In the genomic region with DNA sequence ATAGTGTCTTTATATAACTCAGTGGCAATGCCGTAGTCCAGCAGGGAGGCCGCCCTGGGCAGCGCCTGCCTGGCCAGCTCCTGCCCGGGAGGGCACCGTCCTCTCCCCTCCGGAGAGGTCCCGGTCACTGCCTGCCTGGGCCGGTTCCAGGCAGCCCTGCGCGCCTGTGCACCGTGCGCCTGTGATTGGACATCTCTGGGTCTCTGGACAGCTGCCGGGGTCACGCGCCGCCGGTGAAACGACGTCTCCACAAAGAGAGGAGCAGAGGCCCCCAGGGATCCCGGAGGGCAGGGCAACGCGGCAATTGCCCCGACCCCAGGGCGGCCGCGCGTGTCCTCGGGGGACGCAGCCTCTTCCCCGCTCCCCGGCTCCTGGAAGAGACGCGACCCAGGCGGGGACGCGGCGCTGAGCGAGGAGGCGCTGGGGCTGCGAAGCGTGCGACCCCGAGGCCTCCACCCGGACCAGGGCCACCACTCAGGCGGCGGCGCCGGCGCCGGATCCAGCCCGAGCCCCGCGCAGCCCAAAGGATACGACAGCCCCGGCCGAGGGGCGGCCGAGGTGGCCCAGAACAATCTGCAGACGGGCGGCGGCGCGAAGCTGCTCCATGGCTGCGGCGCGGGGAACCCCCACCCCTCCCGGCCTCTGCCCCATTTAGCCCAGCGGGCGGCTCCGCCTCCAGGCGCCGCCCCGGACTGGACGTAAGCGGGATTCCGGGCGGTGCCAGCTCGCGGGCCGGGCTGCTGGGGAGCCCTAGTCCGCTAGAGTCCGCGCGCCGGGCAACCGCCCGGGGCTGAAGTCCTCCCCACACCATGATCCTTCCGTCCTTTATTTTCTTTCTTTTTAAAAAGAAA, we compare ENCODE assay signal across 8 cellular contexts. TPM values are rescaled to one million over a fixed set of nuclear protein-coding genes. Genes with fewer than 3 reads are reported as not detected.
DNase-seq lines count a peak whose midpoint lies in the region; ATAC-seq and TF ChIP-seq lines count a peak whose summit lies in the region.

A gene (minus strand): TSS at position 628 of the 851 bp plus-strand sequence. CDS start 22 bp downstream, at position 606.

- peak within 1 kb of the TSS; percentile 82 for H3K14ac ChIP-seq in neuronal stem cell (ENCODE audit: low read length)

- H3K79me2 ChIP-seq in DND-41 (ENCODE audit: insufficient read depth, low read length), result peaks cover 6% of the 10 kb centered on the region

- H3K27ac ChIP-seq in DND-41 (ENCODE audit: low read length), result peak within 1 kb of the TSS; percentile 63
- H3K27ac ChIP-seq in SJSA1, result peak within 1 kb of the TSS; percentile 76
- peak within 1 kb of the TSS; percentile 83 for H3K27ac ChIP-seq in neuronal stem cell (replicated peaks; ENCODE audit: low read length)

- no CpG with 5 or more reads among the region's 88 CpGs for WGBS in neuronal stem cell (ENCODE audit: extremely low coverage in 2 of 2, insufficient read length in 2 of 2, insufficient replicate concordance in 1 of 2), 2 donors

- H3K27me3 ChIP-seq in DND-41 (ENCODE audit: insufficient read depth, low read length, poor library complexity) (no peaks in the 10 kb centered on the region), SJSA1 (replicated peaks) (no peaks in the 10 kb centered on the region), neuronal stem cell (ENCODE audit: control insufficient read depth in 3 of 3, insufficient read depth in 3 of 3, low read depth in 1 of 3, low read length in 3 of 3) (no peaks in the 10 kb centered on the region)

- H3K9me3 ChIP-seq in DND-41 (ENCODE audit: insufficient read depth, low read length, severe bottlenecking), result no peaks in the 10 kb centered on the region
- no peaks in the 10 kb centered on the region for H3K9me3 ChIP-seq in SJSA1 (replicated peaks)
- no peaks in the 10 kb centered on the region for H3K9me3 ChIP-seq in neuronal stem cell (replicated peaks in 1 of 2; ENCODE audit: control insufficient read depth in 2 of 2, insufficient read depth in 1 of 2, low read depth in 1 of 2, low read length in 2 of 2)

- H3K36me3 Mint-ChIP-seq in IgD-negative memory B cell, result peaks cover 5% of the 10 kb centered on the region

- no peaks in the 10 kb centered on the region for H3K79me1 ChIP-seq in neuronal stem cell (ENCODE audit: low read depth, low read length)

- H3K4me2 ChIP-seq in DND-41 (ENCODE audit: insufficient read depth, low read length) (peak within 1 kb of the TSS; percentile 92), neuronal stem cell (ENCODE audit: insufficient read depth, low read length, poor library complexity, severe bottlenecking) (peak within 1 kb of the TSS; percentile 93)

- peaks cover 14 to 18% (median 16%) of the 10 kb centered on the region in 3 donors for H3K4me1 Mint-ChIP-seq in IgD-negative memory B cell

- H2BK5ac ChIP-seq in neuronal stem cell (ENCODE audit: low read length), result peak within 1 kb of the TSS; percentile 90

- peak within 1 kb of the TSS; percentile 92 for H4K8ac ChIP-seq in neuronal stem cell (ENCODE audit: low read depth, low read length)

- H2BK120ac ChIP-seq in neuronal stem cell (ENCODE audit: low read depth, low read length), result peak within 1 kb of the TSS; percentile 89

- H2AFZ ChIP-seq in DND-41 (ENCODE audit: low read depth, low read length), result peak within 1 kb of the TSS; percentile 90
- H2AFZ ChIP-seq in neuronal stem cell (ENCODE audit: low read length), result peak within 1 kb of the TSS; percentile 91

- ATAC-seq in DND-41 (ENCODE audit: insufficient read depth, low read depth) (peak; percentile 73), GM21526 (IDR thresholded peaks at IDR 0.05; ENCODE audit: low FRiP score, unreplicated experiment) (peak; percentile 62)

- peak within 1 kb of the TSS; percentile 37 for H3K4ac ChIP-seq in neuronal stem cell (ENCODE audit: low read length)

- H2BK12ac ChIP-seq in neuronal stem cell (ENCODE audit: low read length), result peak within 1 kb of the TSS; percentile 41

- H3K27me3 Mint-ChIP-seq in IgD-negative memory B cell, result no peaks in the 10 kb centered on the region

- peak within 1 kb of the TSS; percentile 78 to 86 for H3K4me3 ChIP-seq in DND-41 (ENCODE audit: low read depth in 1 of 2, low read length in 2 of 2)
- H3K4me3 ChIP-seq in SJSA1, result peak within 1 kb of the TSS; percentile 75
- peak within 1 kb of the TSS; percentile 51 to 89 for H3K4me3 ChIP-seq in neuronal stem cell (ENCODE audit: low read length in 2 of 2)

- H2BK15ac ChIP-seq in neuronal stem cell (ENCODE audit: low read length), result peak within 1 kb of the TSS; percentile 69

- H3K27ac Mint-ChIP-seq in IgD-negative memory B cell, result peak within 1 kb of the TSS; percentile 70 to 94 (median 90)

- H3K9ac ChIP-seq in DND-41 (ENCODE audit: low read depth, low read length) (peak within 1 kb of the TSS; percentile 82), neuronal stem cell (ENCODE audit: low read depth, low read length, poor library complexity) (peak within 1 kb of the TSS; percentile 88)

- H3K4me3 Mint-ChIP-seq in IgD-negative memory B cell, result peak within 1 kb of the TSS; percentile 84 to 98 (median 90)

- no peaks in the 10 kb centered on the region for H3K36me3 ChIP-seq in DND-41 (ENCODE audit: insufficient read depth, low read length)
- 0 out of 2 replicates have a peak, but pooled peaks cover 4% of the 10 kb centered on the region for H3K36me3 ChIP-seq in SJSA1
- peaks cover 0 to 3% of the 10 kb centered on the region in 2 donors for H3K36me3 ChIP-seq in neuronal stem cell (replicated peaks in 1 of 2; ENCODE audit: control insufficient read depth in 2 of 2, insufficient read depth in 2 of 2, low read length in 2 of 2)

- H4K91ac ChIP-seq in neuronal stem cell (ENCODE audit: low read depth, low read length, poor library complexity), result no peak within 1 kb of the TSS

- no peaks in the 10 kb centered on the region for H3K9me3 Mint-ChIP-seq in IgD-negative memory B cell

- H2AK5ac ChIP-seq in neuronal stem cell (ENCODE audit: low read depth, low read length), result peak within 1 kb of the TSS; percentile 58

- no peak for TF ChIP-seq CTCF in DND-41 (IDR thresholded peaks at IDR 0.05; ENCODE audit: borderline replicate concordance, extremely low read depth, low read length, poor library complexity, severe bottlenecking)

- H3K23ac ChIP-seq in neuronal stem cell (ENCODE audit: low read depth, low read length, poor library complexity), result peak within 1 kb of the TSS; percentile 73

- peaks cover 37% of the 10 kb centered on the region for H3K4me1 ChIP-seq in DND-41 (ENCODE audit: insufficient read depth, low read length)
- H3K4me1 ChIP-seq in SJSA1 (replicated peaks), result peaks cover 14% of the 10 kb centered on the region
- H3K4me1 ChIP-seq in neuronal stem cell (ENCODE audit: control insufficient read depth in 2 of 2, insufficient read depth in 1 of 2, low read depth in 1 of 2, low read length in 2 of 2), result peaks cover 3% of the 10 kb centered on the region in 2 donors

- H3K18ac ChIP-seq in neuronal stem cell (ENCODE audit: low read length), result peak within 1 kb of the TSS; percentile 99

- H4K20me1 ChIP-seq in DND-41 (ENCODE audit: insufficient read depth, low read length), result no peaks in the 10 kb centered on the region

- peak; percentile 70 for DNase-seq in DND-41
- peak; percentile 85 for DNase-seq in SJSA1 (ENCODE audit: low read depth in 1 of 2, low spot score in 2 of 2)
- DNase-seq in activated naive CD4-positive, alpha-beta T cell treated with Interleukin-2 at 50 U/mL for 16 hours, result peak; percentile 83
- DNase-seq in foreskin melanocyte, result peak; percentile 76
- DNase-seq in neuronal stem cell (ENCODE audit: low spot score), result peak; percentile 71
- peak; percentile 83 for DNase-seq in stromal cell of bone marrow (ENCODE audit: low read depth)

RNA-seq across cellular contexts. Expression of the gene that starts here (rescaled TPM):
- 10.2 TPM for polyA plus RNA-seq in IgD-negative memory B cell
- total RNA-seq in SJSA1 (2014; rRNA removed; shearing (Covaris generic)), result 9.9 and 11.1 TPM in 2 replicates
- polyA plus RNA-seq in neuronal stem cell (2013, experiment 1 of 2), result 27.5 TPM
- polyA plus RNA-seq in neuronal stem cell (2013, experiment 2 of 2), result 27.6 TPM

Comparison
In these comparisons a context has a peak if more than half of its experiments do, and no peak if none do; other contexts are left out.
1. Peak in every context shown above with its lines: DNase-seq, ATAC-seq, H3K4me3 ChIP-seq and H3K27ac ChIP-seq.